ENCODE assay signal across 2 cellular contexts in the genomic region with DNA sequence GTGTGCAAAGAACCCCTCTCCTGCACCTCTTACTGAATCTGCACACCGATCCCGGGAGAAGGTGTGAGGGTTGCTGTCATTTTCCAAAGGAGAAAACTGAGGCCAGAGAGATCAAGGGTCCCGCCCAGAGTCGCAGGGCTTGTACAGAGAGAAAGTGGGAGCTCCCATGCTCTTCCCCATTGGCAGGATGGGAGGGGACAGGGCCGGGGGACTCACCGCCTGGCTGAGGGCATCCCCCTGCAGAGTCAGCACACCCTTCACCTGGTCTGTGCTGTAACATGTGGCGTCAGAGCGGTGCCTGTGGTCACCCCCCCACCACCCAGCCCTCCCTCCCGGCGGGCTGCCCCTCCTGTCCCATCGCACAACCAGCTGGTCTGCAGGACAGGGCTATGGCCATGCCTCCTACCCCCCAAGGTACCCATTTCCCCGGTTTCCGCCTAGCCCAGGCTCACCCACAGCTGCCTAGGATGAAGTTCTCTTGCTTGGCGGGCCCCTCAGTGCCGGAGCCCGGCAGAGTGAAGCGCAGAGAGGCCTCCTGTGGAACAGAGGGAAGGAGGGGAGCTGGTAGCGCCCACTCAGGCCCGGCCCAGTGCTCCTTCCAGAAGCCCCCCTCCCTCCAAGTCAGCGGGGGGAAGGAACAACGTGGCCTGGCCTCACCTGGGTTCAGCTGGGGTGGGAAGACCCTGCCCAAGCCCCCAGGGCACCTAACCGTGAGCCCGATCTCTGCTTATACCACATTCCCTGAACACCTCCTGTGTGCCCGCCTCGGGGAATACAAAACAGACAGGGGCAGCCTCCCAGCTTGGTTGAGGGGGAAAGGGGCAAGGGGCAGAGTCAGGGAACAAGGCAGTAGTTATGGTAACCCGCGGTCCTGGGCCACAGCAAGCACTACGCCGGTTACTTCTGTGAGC.
TF ChIP-seq lines count a peak whose summit lies in the region.

No MANE protein-coding gene starts in this region.

TF ChIP-seq in SK-N-SH, 30 proteins besides CTCF, POLR2A, EP300 and RAD21:
- TF ChIP-seq, protein P1, sequence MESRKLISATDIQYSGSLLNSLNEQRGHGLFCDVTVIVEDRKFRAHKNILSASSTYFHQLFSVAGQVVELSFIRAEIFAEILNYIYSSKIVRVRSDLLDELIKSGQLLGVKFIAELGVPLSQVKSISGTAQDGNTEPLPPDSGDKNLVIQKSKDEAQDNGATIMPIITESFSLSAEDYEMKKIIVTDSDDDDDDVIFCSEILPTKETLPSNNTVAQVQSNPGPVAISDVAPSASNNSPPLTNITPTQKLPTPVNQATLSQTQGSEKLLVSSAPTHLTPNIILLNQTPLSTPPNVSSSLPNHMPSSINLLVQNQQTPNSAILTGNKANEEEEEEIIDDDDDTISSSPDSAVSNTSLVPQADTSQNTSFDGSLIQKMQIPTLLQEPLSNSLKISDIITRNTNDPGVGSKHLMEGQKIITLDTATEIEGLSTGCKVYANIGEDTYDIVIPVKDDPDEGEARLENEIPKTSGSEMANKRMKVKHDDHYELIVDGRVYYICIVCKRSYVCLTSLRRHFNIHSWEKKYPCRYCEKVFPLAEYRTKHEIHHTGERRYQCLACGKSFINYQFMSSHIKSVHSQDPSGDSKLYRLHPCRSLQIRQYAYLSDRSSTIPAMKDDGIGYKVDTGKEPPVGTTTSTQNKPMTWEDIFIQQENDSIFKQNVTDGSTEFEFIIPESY (IDR thresholded peaks at IDR 0.05; ENCODE audit: borderline replicate concordance, low read depth) = no peak
- TF ChIP-seq MEF2A (IDR thresholded peaks at IDR 0.05; ENCODE audit: borderline replicate concordance, low read depth) (no peak), NRF1 (IDR thresholded peaks at IDR 0.05; ENCODE audit: low read depth, low read length) (no peak), TCF12 (IDR thresholded peaks at IDR 0.05) (no peak), GABPA (IDR thresholded peaks at IDR 0.05; ENCODE audit: low read depth) (no peak), RCOR1 (IDR thresholded peaks at IDR 0.05; ENCODE audit: low read length) (no peak)

TF ChIP-seq in SK-N-SH treated with all-trans-retinoic acid at 6 μM for 48 hours, 23 proteins besides CTCF, POLR2A, EP300 and RAD21 (continued from another document):
- TF ChIP-seq, protein P2, sequence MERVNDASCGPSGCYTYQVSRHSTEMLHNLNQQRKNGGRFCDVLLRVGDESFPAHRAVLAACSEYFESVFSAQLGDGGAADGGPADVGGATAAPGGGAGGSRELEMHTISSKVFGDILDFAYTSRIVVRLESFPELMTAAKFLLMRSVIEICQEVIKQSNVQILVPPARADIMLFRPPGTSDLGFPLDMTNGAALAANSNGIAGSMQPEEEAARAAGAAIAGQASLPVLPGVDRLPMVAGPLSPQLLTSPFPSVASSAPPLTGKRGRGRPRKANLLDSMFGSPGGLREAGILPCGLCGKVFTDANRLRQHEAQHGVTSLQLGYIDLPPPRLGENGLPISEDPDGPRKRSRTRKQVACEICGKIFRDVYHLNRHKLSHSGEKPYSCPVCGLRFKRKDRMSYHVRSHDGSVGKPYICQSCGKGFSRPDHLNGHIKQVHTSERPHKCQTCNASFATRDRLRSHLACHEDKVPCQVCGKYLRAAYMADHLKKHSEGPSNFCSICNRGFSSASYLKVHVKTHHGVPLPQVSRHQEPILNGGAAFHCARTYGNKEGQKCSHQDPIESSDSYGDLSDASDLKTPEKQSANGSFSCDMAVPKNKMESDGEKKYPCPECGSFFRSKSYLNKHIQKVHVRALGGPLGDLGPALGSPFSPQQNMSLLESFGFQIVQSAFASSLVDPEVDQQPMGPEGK (CRISPR knock-in tag; IDR thresholded peaks at IDR 0.05; ENCODE audit: borderline replicate concordance) = no peak
TF ChIP-seq in SK-N-SH treated with all-trans-retinoic acid at 6 μM for 48 hours: peak in this region for 0.
